In genomic region chr1:16155537-16156410, GRCh38 we compare ENCODE assay signal across 8 cellular contexts. TPM values are rescaled to one million over a fixed set of nuclear protein-coding genes. Genes with fewer than 3 reads are reported as not detected.
DNase-seq lines count a peak whose midpoint lies in the region; FAIRE-seq and TF ChIP-seq lines count a peak whose summit lies in the region.

Gene EPHA2, minus strand, starts transcription at chr1:16156069. Its CDS starts 137 bp downstream, at chr1:16155932.

- no peaks in the 10 kb centered on the region for H3K27me3 ChIP-seq in kidney epithelial cell (ENCODE audit: control insufficient read depth, insufficient read depth, low read length)
- no peaks in the 10 kb centered on the region for H3K27me3 ChIP-seq in small intestine (ENCODE audit: control insufficient read depth in 2 of 2, insufficient read depth in 2 of 2, low read length in 2 of 2)

- BruUV-seq in OCI-LY7 (replicated peaks; lab: Mats Ljungman, UMichigan) = no TSS peak

- POLR2A ChIA-PET in activated CD4-positive, alpha-beta memory T cell treated with anti-CD3 and anti-CD28 coated beads for 36 hours (lab: Charles Lee) = interaction anchor here (1.5 kb wide), 1 partner anchor 13 kb away, joined by 3 read pairs; no protein-coding TSS in a partner anchor
- POLR2A ChIA-PET in activated CD4-positive, alpha-beta memory T cell treated with anti-CD3 and anti-CD28 coated beads, Interleukin-2, amount 10 ng/mL, durations not matched to agents 7 days and 5 days (lab: Charles Lee) = no interaction called here
- POLR2A ChIA-PET in OCI-LY7 (lab: Charles Lee) = interaction anchor here (0.9 kb wide), 1 partner anchor 617 kb away, joined by 3 read pairs; no protein-coding TSS in a partner anchor

- peak within 1 kb of the TSS; percentile 94 to 96 for H3K27ac ChIP-seq in small intestine (ENCODE audit: low read depth in 1 of 2, low read length in 1 of 2)
- H3K27ac ChIP-seq in OCI-LY7 (ENCODE audit: low read depth, low read length, poor library complexity, severe bottlenecking) = no peak within 1 kb of the TSS

- peak within 1 kb of the TSS; percentile 52 for H3K4me3 Mint-ChIP-seq in activated CD4-positive, alpha-beta memory T cell treated with anti-CD3 and anti-CD28 coated beads for 36 hours
- H3K4me3 Mint-ChIP-seq in activated CD4-positive, alpha-beta memory T cell treated with anti-CD3 and anti-CD28 coated beads, Interleukin-2, amount 10 ng/mL, durations not matched to agents 7 days and 5 days = no peak within 1 kb of the TSS
- peak within 1 kb of the TSS; percentile 74 for H3K4me3 Mint-ChIP-seq in dendritic cell treated with granulocyte-macrophage colony-stimulating factor and Interleukin-4, amounts not matched to agents 40 ng/mL and 50 ng/mL, for 4 days

- H3K27ac Mint-ChIP-seq in activated CD4-positive, alpha-beta memory T cell treated with anti-CD3 and anti-CD28 coated beads for 36 hours = no peak within 1 kb of the TSS
- no peak within 1 kb of the TSS for H3K27ac Mint-ChIP-seq in activated CD4-positive, alpha-beta memory T cell treated with anti-CD3 and anti-CD28 coated beads, Interleukin-2, amount 10 ng/mL, durations not matched to agents 7 days and 5 days
- no peak within 1 kb of the TSS for H3K27ac Mint-ChIP-seq in dendritic cell treated with granulocyte-macrophage colony-stimulating factor and Interleukin-4, amounts not matched to agents 40 ng/mL and 50 ng/mL, for 4 days

- H3K9me3 ChIP-seq in small intestine (ENCODE audit: control insufficient read depth, low read depth) (no peaks in the 10 kb centered on the region), OCI-LY7 (ENCODE audit: low read length) (no peaks in the 10 kb centered on the region)

- H2AFZ ChIP-seq in OCI-LY7 (ENCODE audit: low read length) = no peak within 1 kb of the TSS

- peaks cover 4% of the 10 kb centered on the region for H3K36me3 ChIP-seq in kidney epithelial cell (ENCODE audit: control insufficient read depth, insufficient read depth, low read length)
- no peaks in the 10 kb centered on the region for H3K36me3 ChIP-seq in small intestine (ENCODE audit: control insufficient read depth in 2 of 2, insufficient read depth in 2 of 2, low read length in 2 of 2)
- no peaks in the 10 kb centered on the region for H3K36me3 ChIP-seq in OCI-LY7 (ENCODE audit: insufficient read depth, low read length)

- no peak for FAIRE-seq in small intestine (lab: Jason Lieb, UNC)

- TF ChIP-seq CTCF in kidney epithelial cell (IDR thresholded peaks at IDR 0.05; ENCODE audit: insufficient read depth, low read length, poor library complexity, severe bottlenecking) = no peak
- TF ChIP-seq CTCF in OCI-LY7 (conservative IDR thresholded peaks at IDR 0.05; ENCODE audit: low read length) = no peak

- no peaks in the 10 kb centered on the region for H4K20me1 ChIP-seq in OCI-LY7 (ENCODE audit: insufficient read depth, low read length)

- intact Hi-C loops in activated CD4-positive, alpha-beta memory T cell treated with anti-CD3 and anti-CD28 coated beads for 36 hours (cut with micrococcal nuclease) = no loop called here
- intact Hi-C loops in dendritic cell treated with granulocyte-macrophage colony-stimulating factor and Interleukin-4, amounts not matched to agents 40 ng/mL and 50 ng/mL, for 4 days (cut with micrococcal nuclease) = no loop called here
- intact Hi-C loops in OCI-LY7 (cut with micrococcal nuclease; ENCODE audit: unreplicated experiment) = no loop called here

- H3K4me3 ChIP-seq in kidney epithelial cell (ENCODE audit: low read depth, low read length) = peak within 1 kb of the TSS; percentile 79
- H3K4me3 ChIP-seq in small intestine (ENCODE audit: low read depth in 1 of 2, low read length in 2 of 2) = peak within 1 kb of the TSS; percentile 53 to 91
- H3K4me3 ChIP-seq in OCI-LY7 (ENCODE audit: low read depth, low read length, poor library complexity, severe bottlenecking) = no peak within 1 kb of the TSS

- no peak for DNase-seq in activated CD4-positive, alpha-beta memory T cell treated with anti-CD3 and anti-CD28 coated beads for 36 hours
- no peak for DNase-seq in activated CD4-positive, alpha-beta memory T cell treated with anti-CD3 and anti-CD28 coated beads, Interleukin-2, amount 10 ng/mL, durations not matched to agents 7 days and 5 days
- DNase-seq in kidney epithelial cell (ENCODE audit: low read depth) (no peak), small intestine (peak; percentile 95), HUDEP-2 (lab: John Stamatoyannopoulos, UW; ENCODE audit: unreplicated experiment in 76 of 76) (no peak), OCI-LY7 (ENCODE audit: low spot score) (no peak)

- peaks cover 32% of the 10 kb centered on the region for H3K4me1 Mint-ChIP-seq in activated CD4-positive, alpha-beta memory T cell treated with anti-CD3 and anti-CD28 coated beads for 36 hours (ENCODE audit: low read depth)
- H3K4me1 Mint-ChIP-seq in activated CD4-positive, alpha-beta memory T cell treated with anti-CD3 and anti-CD28 coated beads, Interleukin-2, amount 10 ng/mL, durations not matched to agents 7 days and 5 days = peaks cover 27% of the 10 kb centered on the region
- H3K4me1 Mint-ChIP-seq in dendritic cell treated with granulocyte-macrophage colony-stimulating factor and Interleukin-4, amounts not matched to agents 40 ng/mL and 50 ng/mL, for 4 days (ENCODE audit: low read depth) = peaks cover 42% of the 10 kb centered on the region

- H3K4me1 ChIP-seq in small intestine (ENCODE audit: control insufficient read depth in 2 of 2, insufficient read depth in 1 of 2, low read depth in 1 of 2, low read length in 1 of 2) = peaks cover 2 to 9% of the 10 kb centered on the region in 2 donors
- peaks cover 11% of the 10 kb centered on the region for H3K4me1 ChIP-seq in OCI-LY7 (ENCODE audit: insufficient read depth, low read length, poor library complexity, severe bottlenecking)

- CTCF ChIA-PET in activated CD4-positive, alpha-beta memory T cell treated with anti-CD3 and anti-CD28 coated beads for 36 hours (lab: Charles Lee) = interaction anchor here (0.9 to 1.5 kb wide), 4 partner anchors 10 to 77 kb away, joined by 3 to 5 read pairs (median 5); no protein-coding TSS in a partner anchor
- CTCF ChIA-PET in activated CD4-positive, alpha-beta memory T cell treated with anti-CD3 and anti-CD28 coated beads, Interleukin-2, amount 10 ng/mL, durations not matched to agents 7 days and 5 days (lab: Charles Lee) = interaction anchor here (1.2 kb wide), 1 partner anchor 76 kb away, joined by 6 read pairs; no protein-coding TSS in a partner anchor
- CTCF ChIA-PET in OCI-LY7 (lab: Charles Lee; ENCODE audit: unreplicated experiment) = no interaction called here

- H3K9me2 ChIP-seq in OCI-LY7 (ENCODE audit: insufficient read depth, low read length) = no peaks in the 10 kb centered on the region

- no peaks in the 10 kb centered on the region for H3K79me2 ChIP-seq in OCI-LY7 (ENCODE audit: insufficient read depth, low read depth, low read length)

- H3K4me2 ChIP-seq in OCI-LY7 (ENCODE audit: low read length) = no peak within 1 kb of the TSS

- H3K9me3 Mint-ChIP-seq in activated CD4-positive, alpha-beta memory T cell treated with anti-CD3 and anti-CD28 coated beads for 36 hours = no peaks in the 10 kb centered on the region
- no peaks in the 10 kb centered on the region for H3K9me3 Mint-ChIP-seq in activated CD4-positive, alpha-beta memory T cell treated with anti-CD3 and anti-CD28 coated beads, Interleukin-2, amount 10 ng/mL, durations not matched to agents 7 days and 5 days
- H3K9me3 Mint-ChIP-seq in dendritic cell treated with granulocyte-macrophage colony-stimulating factor and Interleukin-4, amounts not matched to agents 40 ng/mL and 50 ng/mL, for 4 days = no peaks in the 10 kb centered on the region

- WGBS in small intestine, 3 donors = 3 to 9% (median 5%) methylated on average over 67 to 89 of the region's 89 CpGs

- peaks cover 4% of the 10 kb centered on the region for H3K27me3 Mint-ChIP-seq in activated CD4-positive, alpha-beta memory T cell treated with anti-CD3 and anti-CD28 coated beads for 36 hours
- peaks cover 37% of the 10 kb centered on the region for H3K27me3 Mint-ChIP-seq in activated CD4-positive, alpha-beta memory T cell treated with anti-CD3 and anti-CD28 coated beads, Interleukin-2, amount 10 ng/mL, durations not matched to agents 7 days and 5 days
- H3K27me3 Mint-ChIP-seq in dendritic cell treated with granulocyte-macrophage colony-stimulating factor and Interleukin-4, amounts not matched to agents 40 ng/mL and 50 ng/mL, for 4 days = peaks cover 54% of the 10 kb centered on the region

- H3K36me3 Mint-ChIP-seq in activated CD4-positive, alpha-beta memory T cell treated with anti-CD3 and anti-CD28 coated beads for 36 hours = no peaks in the 10 kb centered on the region
- H3K36me3 Mint-ChIP-seq in activated CD4-positive, alpha-beta memory T cell treated with anti-CD3 and anti-CD28 coated beads, Interleukin-2, amount 10 ng/mL, durations not matched to agents 7 days and 5 days (ENCODE audit: low read depth) = no peaks in the 10 kb centered on the region
- no peaks in the 10 kb centered on the region for H3K36me3 Mint-ChIP-seq in dendritic cell treated with granulocyte-macrophage colony-stimulating factor and Interleukin-4, amounts not matched to agents 40 ng/mL and 50 ng/mL, for 4 days (ENCODE audit: low read depth)

TF ChIP-seq in PFSK-1, 5 proteins besides CTCF, POLR2A, EP300 and RAD21 (continues in another document):
- TF ChIP-seq SIN3A (IDR thresholded peaks at IDR 0.05; ENCODE audit: borderline replicate concordance, insufficient read depth, low read length) (peak; percentile 19; the same call in 1 of the 2 replicates), FOXP2 (optimal IDR thresholded peaks at IDR 0.05; ENCODE audit: borderline replicate concordance, extremely low read depth, extremely low read length, insufficient read depth) (peak; percentile 54), POLR2AphosphoS5 (IDR thresholded peaks at IDR 0.05; ENCODE audit: low read depth, low read length) (peak; percentile 92), TAF1 (IDR thresholded peaks at IDR 0.05; ENCODE audit: borderline replicate concordance, insufficient read depth, low read length) (peak; percentile 65; the same call in 1 of the 2 replicates)

RNA-seq across cellular contexts. Expression of gene EPHA2, which starts in this region (rescaled TPM):
- under 1 TPM; 0.22 to 0.33 TPM for total RNA-seq in activated CD4-positive, alpha-beta memory T cell treated with anti-CD3 and anti-CD28 coated beads for 36 hours
- not detected for total RNA-seq in activated CD4-positive, alpha-beta memory T cell treated with anti-CD3 and anti-CD28 coated beads, Interleukin-2, amount 10 ng/mL, durations not matched to agents 7 days and 5 days
- 294 TPM for polyA plus RNA-seq in PFSK-1 (2012; ENCODE audit: insufficient read length, low read depth)
- total RNA-seq in kidney epithelial cell (211 and 234 TPM in 2 replicates), OCI-LY7 (2022) (0.15 TPM in 1 of 2 replicates, not detected in the other)
- polyA plus RNA-seq in small intestine = 10 to 100 TPM; 16.4 to 23.8 (median 23.3) TPM
- not detected in 2 replicates for total RNA-seq in OCI-LY7 (2014; rRNA removed; shearing (Covaris generic))

Comparison
In these comparisons a context has a peak if more than half of its experiments do, and no peak if none do; other contexts are left out.
1. RNA of gene EPHA2 (total RNA-seq): 211 to 234 TPM in kidney epithelial cell; 0.22 to 0.33 TPM in activated CD4-positive, alpha-beta memory T cell treated with anti-CD3 and anti-CD28 coated beads for 36 hours, 0.15 TPM in OCI-LY7 and not detected in activated CD4-positive, alpha-beta memory T cell treated with anti-CD3 and anti-CD28 coated beads, Interleukin-2, amount 10 ng/mL, durations not matched to agents 7 days and 5 days; every median in the first group is over 100 times any median in the second.